ENCODE assay signal across 1 cellular context in the genomic region with DNA sequence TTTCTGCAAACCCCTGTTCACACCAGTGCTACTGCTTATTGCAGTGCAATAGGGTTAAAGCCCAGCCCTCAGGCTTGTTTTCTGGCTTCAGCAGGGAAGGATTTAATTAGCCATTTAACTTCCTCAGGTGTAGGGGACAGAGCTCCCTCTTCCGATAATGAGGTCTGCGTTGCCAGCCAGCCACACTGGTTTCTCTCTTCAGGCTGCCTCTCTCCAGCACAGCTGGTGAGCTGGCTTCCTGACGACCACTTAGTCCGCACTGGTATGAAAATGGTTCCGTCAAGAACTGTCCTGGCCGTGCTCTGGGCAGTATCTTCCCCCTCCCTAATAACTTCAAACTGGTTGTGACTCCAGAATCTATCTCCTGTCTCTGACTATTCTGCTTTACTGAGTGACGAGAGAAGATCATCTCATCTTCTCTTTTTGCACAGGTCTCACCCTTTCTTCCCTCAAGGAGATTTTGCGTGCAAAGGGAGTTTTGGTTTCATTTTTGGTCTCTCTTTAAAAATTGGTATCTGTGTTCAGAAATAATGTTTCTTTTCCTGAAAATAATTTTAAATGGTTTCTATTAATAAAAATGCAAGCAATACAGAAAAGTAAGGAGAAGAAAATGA.
TF ChIP-seq lines count a peak whose summit lies in the region.

No MANE protein-coding gene starts in this region.

TF ChIP-seq in IMR-90, 13 proteins besides CTCF, POLR2A, EP300 and RAD21 (continued from another document):
- TF ChIP-seq RFX5 (IDR thresholded peaks at IDR 0.05; ENCODE audit: low read depth, low read length) (no peak), CHD1 (IDR thresholded peaks at IDR 0.05; ENCODE audit: low read depth, low read length) (no peak), NFE2L2 (IDR thresholded peaks at IDR 0.05; ENCODE audit: low read depth, low read length) (no peak), MAZ (IDR thresholded peaks at IDR 0.05; ENCODE audit: borderline replicate concordance, low read depth, low read length) (no peak), FOS (IDR thresholded peaks at IDR 0.05; ENCODE audit: low read depth, low read length) (no peak), CEBPB (IDR thresholded peaks at IDR 0.05; ENCODE audit: low read depth, low read length) (no peak), MXI1 (IDR thresholded peaks at IDR 0.05; ENCODE audit: borderline replicate concordance, low read depth, low read length) (no peak)
TF ChIP-seq in IMR-90: peak in this region for 0.
